In the genomic region with DNA sequence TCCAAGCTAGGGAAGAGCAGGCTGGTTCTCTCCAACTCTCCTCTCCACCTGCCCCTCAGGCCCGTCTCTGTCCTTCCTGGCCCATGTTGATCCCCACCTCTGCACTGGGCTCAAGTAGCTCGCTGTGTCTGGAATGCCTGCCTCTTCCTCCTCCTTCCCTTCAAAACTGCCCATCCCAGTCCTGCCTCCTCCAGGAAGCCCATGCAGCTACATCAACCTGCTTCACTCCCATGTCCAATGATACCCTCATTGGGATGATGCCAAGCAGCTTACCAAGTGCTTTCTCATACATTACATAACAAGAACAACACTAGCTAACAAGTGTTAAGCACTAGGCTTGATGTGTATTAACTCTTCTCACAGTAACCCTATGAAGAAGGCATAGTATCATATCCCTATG, we compare ENCODE assay signal across 23 cellular contexts. TPM values are rescaled to one million over a fixed set of nuclear protein-coding genes. Genes with fewer than 3 reads are reported as not detected.
"Had no signal": no experiment of that assay in that cellular context is flagged by ENCODE, and none has a peak within 500 bp of the region (broad histone marks: within the 10 kb centered on the region; RNA-seq: fewer than 3 reads in every experiment).

No MANE protein-coding gene starts in this region.

- FAIRE-seq: TTC549 had no signal

- H3K27ac Mint-ChIP-seq: activated B cell treated with CpG ODN at 0.5 μM for 24 hours; activated CD4-positive, alpha-beta T cell treated with anti-CD3 and anti-CD28 coated beads, Interleukin-2, amount 10 ng/mL, durations not matched to agents 24 days and 14 days; activated naive CD8-positive, alpha-beta T cell treated with anti-CD3 and anti-CD28 coated beads, Interleukin-2, amount 50 U/mL, for 24 hours; T-cell had no signal

- H3K9me3 ChIP-seq: ascending aorta had no signal

- H3K4me3 Mint-ChIP-seq: activated B cell treated with CpG ODN at 0.5 μM for 24 hours; activated CD4-positive, alpha-beta T cell treated with anti-CD3 and anti-CD28 coated beads, Interleukin-2, amount 10 ng/mL, durations not matched to agents 24 days and 14 days; activated naive CD8-positive, alpha-beta T cell treated with anti-CD3 and anti-CD28 coated beads, Interleukin-2, amount 50 U/mL, for 24 hours; brain; T-cell had no signal

- H3K36me3 ChIP-seq: ascending aorta had no signal

- H3K4me1 ChIP-seq: ascending aorta had no signal

- H3K4me3 ChIP-seq: ascending aorta, SK-N-MC had no signal

- H3K27ac ChIP-seq: ascending aorta, SK-N-MC had no signal

- ATAC-seq: activated naive CD8-positive, alpha-beta T cell treated with anti-CD3 and anti-CD28 coated beads, Interleukin-2, amount 50 U/mL, for 24 hours; T-cell had no signal

- H3K4me1 Mint-ChIP-seq: activated B cell treated with CpG ODN at 0.5 μM for 24 hours; activated CD4-positive, alpha-beta T cell treated with anti-CD3 and anti-CD28 coated beads, Interleukin-2, amount 10 ng/mL, durations not matched to agents 24 days and 14 days; activated naive CD8-positive, alpha-beta T cell treated with anti-CD3 and anti-CD28 coated beads, Interleukin-2, amount 50 U/mL, for 24 hours had no signal

- H3K9me3 Mint-ChIP-seq: activated B cell treated with CpG ODN at 0.5 μM for 24 hours; activated CD4-positive, alpha-beta T cell treated with anti-CD3 and anti-CD28 coated beads, Interleukin-2, amount 10 ng/mL, durations not matched to agents 24 days and 14 days; activated naive CD8-positive, alpha-beta T cell treated with anti-CD3 and anti-CD28 coated beads, Interleukin-2, amount 50 U/mL, for 24 hours; T-cell had no signal

- H3K27me3 ChIP-seq: ascending aorta had no signal

- DNase-seq: activated CD4-positive, alpha-beta T cell treated with anti-CD3 and anti-CD28 coated beads for 1 hour; activated CD4-positive, alpha-beta T cell treated with anti-CD3 and anti-CD28 coated beads, Interleukin-2, amount 10 ng/mL, durations not matched to agents 24 days and 14 days; activated CD4-positive, alpha-beta T cell treated with anti-CD3 and anti-CD28 coated beads, Interleukin-2, amount 50 U/mL, for 48 hours; activated naive CD4-positive, alpha-beta T cell treated with anti-CD3 and anti-CD28 coated beads, Interleukin-2, amount 50 U/mL, for 16 hours; activated naive CD8-positive, alpha-beta T cell treated with anti-CD3 and anti-CD28 coated beads, Interleukin-2, amount 50 U/mL, for 24 hours; amniotic stem cell; MM.1S; NCI-H1105; NCI-H1436; NCI-H1694 treated with DMSO at 0.1 percent for 48 hours; NCI-H2029 treated with DMSO at 0.1 percent for 48 hours; NCI-H510A treated with DMSO at 0.1 percent for 48 hours; NCI-H69; T-helper 2 cell; T1000 had no signal

- H3K36me3 Mint-ChIP-seq: brain, T-cell had no signal

RNA-seq across cellular contexts. Expression of gene ASB10, which starts 8.2 kb away (rescaled TPM):
- total RNA-seq: activated B cell treated with CpG ODN at 0.5 μM for 24 hours; activated CD4-positive, alpha-beta T cell treated with anti-CD3 and anti-CD28 coated beads, Interleukin-2, amount 10 ng/mL, durations not matched to agents 24 days and 14 days; activated CD8-positive, alpha-beta memory T cell treated with anti-CD3 and anti-CD28 coated beads for 36 hours; ascending aorta; RPMI7951; T-cell had no signal

RNA-seq across cellular contexts. Expression of gene GBX1, which starts 11.3 kb away (rescaled TPM):
- total RNA-seq: activated B cell treated with CpG ODN at 0.5 μM for 24 hours; activated CD4-positive, alpha-beta T cell treated with anti-CD3 and anti-CD28 coated beads, Interleukin-2, amount 10 ng/mL, durations not matched to agents 24 days and 14 days; activated CD8-positive, alpha-beta memory T cell treated with anti-CD3 and anti-CD28 coated beads for 36 hours; ascending aorta; RPMI7951; T-cell had no signal

RNA-seq across cellular contexts. Expression of gene H2BK1, which starts 31.5 kb away (rescaled TPM):
- total RNA-seq: activated CD4-positive, alpha-beta T cell treated with anti-CD3 and anti-CD28 coated beads, Interleukin-2, amount 10 ng/mL, durations not matched to agents 24 days and 14 days; activated CD8-positive, alpha-beta memory T cell treated with anti-CD3 and anti-CD28 coated beads for 36 hours; ascending aorta; RPMI7951 had no signal
